In genomic region chr11:6812391-6813005, GRCh38 we compare ENCODE assay signal across 8 cellular contexts. TPM values are rescaled to one million over a fixed set of nuclear protein-coding genes. Genes with fewer than 3 reads are reported as not detected.
DNase-seq lines count a peak whose midpoint lies in the region; ATAC-seq, FAIRE-seq and TF ChIP-seq lines count a peak whose summit lies in the region.
"Had no signal": no experiment of that assay in that cellular context is flagged by ENCODE, and none has a peak within 500 bp of the region (broad histone marks: within the 10 kb centered on the region; RNA-seq: fewer than 3 reads in every experiment).

No MANE protein-coding gene starts in this region.

- H3K4me3 Mint-ChIP-seq in stimulated activated effector memory CD8-positive, alpha-beta T cell treated with anti-CD3 and anti-CD28 coated beads, Interleukin-12 subunit alpha, Interleukin-12 subunit beta, amount 100 ng/mL, for 72 hours = no peak overlapping the region

- H3K36me3 Mint-ChIP-seq in stimulated activated effector memory CD8-positive, alpha-beta T cell treated with anti-CD3 and anti-CD28 coated beads, Interleukin-12 subunit alpha, Interleukin-12 subunit beta, amount 100 ng/mL, for 72 hours = no peaks in the 10 kb centered on the region

- H3K4me1 Mint-ChIP-seq in stimulated activated effector memory CD8-positive, alpha-beta T cell treated with anti-CD3 and anti-CD28 coated beads, Interleukin-12 subunit alpha, Interleukin-12 subunit beta, amount 100 ng/mL, for 72 hours = no peaks in the 10 kb centered on the region

- no peaks in the 10 kb centered on the region for H3K4me1 ChIP-seq in kidney (ENCODE audit: control insufficient read depth in 1 of 2, insufficient read depth in 1 of 2, low read depth in 1 of 2, low read length in 2 of 2)

- no peaks in the 10 kb centered on the region for H3K9me3 Mint-ChIP-seq in stimulated activated effector memory CD8-positive, alpha-beta T cell treated with anti-CD3 and anti-CD28 coated beads, Interleukin-12 subunit alpha, Interleukin-12 subunit beta, amount 100 ng/mL, for 72 hours

- in situ Hi-C loops in astrocyte of the cerebellum (cut with HindIII; ENCODE audit: low sequenced_read_pairs) = no loop called here

- peak; percentile 98 for TF ChIP-seq CTCF in astrocyte of the cerebellum (IDR thresholded peaks at IDR 0.05; ENCODE audit: low read depth, low read length, missing control alignments)
- peak; percentile 80 for TF ChIP-seq CTCF in kidney (IDR thresholded peaks at IDR 0.05; ENCODE audit: borderline replicate concordance, extremely low read depth, insufficient read depth)

- no peak for FAIRE-seq in kidney (lab: Jason Lieb, UNC)

- intact Hi-C loops in kidney (cut with DNase I) = no loop called here

- no peak overlapping the region for H3K9ac ChIP-seq in kidney (ENCODE audit: low read length in 2 of 2)

- H3K27ac Mint-ChIP-seq in stimulated activated effector memory CD8-positive, alpha-beta T cell treated with anti-CD3 and anti-CD28 coated beads, Interleukin-12 subunit alpha, Interleukin-12 subunit beta, amount 100 ng/mL, for 72 hours = no peak overlapping the region

- peak; percentile 89 for ATAC-seq in GM21367 (IDR thresholded peaks at IDR 0.05; ENCODE audit: unreplicated experiment)
- ATAC-seq in stimulated activated effector memory CD8-positive, alpha-beta T cell treated with anti-CD3 and anti-CD28 coated beads, Interleukin-12 subunit alpha, Interleukin-12 subunit beta, amount 100 ng/mL, for 72 hours = peak; percentile 81

- H3K4me3 ChIP-seq in astrocyte of the cerebellum (ENCODE audit: low read depth, low read length) = no peak overlapping the region
- H3K4me3 ChIP-seq in kidney (ENCODE audit: low read length in 2 of 2) = no peak overlapping the region

- no peaks in the 10 kb centered on the region for H3K9me3 ChIP-seq in kidney (ENCODE audit: control insufficient read depth in 1 of 2, low read length in 2 of 2)

- no peak overlapping the region for H3K27ac ChIP-seq in kidney (ENCODE audit: low read depth in 2 of 2, low read length in 2 of 2)

- DNase-seq in ELR (ENCODE audit: low read depth) (peak; percentile 61), HPDE6-E6E7 (ENCODE audit: extremely low spot score) (peak; percentile 17), OCI-M1 (lab: John Stamatoyannopoulos, UW) (peak; percentile 76), astrocyte of the cerebellum (ENCODE audit: low read depth) (peak; percentile 9), kidney (no peak)
- peak in 1 of 2 donors; percentile 63 for DNase-seq in stimulated activated effector memory CD8-positive, alpha-beta T cell treated with anti-CD3 and anti-CD28 coated beads, Interleukin-12 subunit alpha, Interleukin-12 subunit beta, amount 100 ng/mL, for 72 hours (ENCODE audit: low spot score in 2 of 2)

- no peaks in the 10 kb centered on the region for H3K36me3 ChIP-seq in kidney (ENCODE audit: control insufficient read depth in 1 of 2, insufficient read depth in 2 of 2, low read length in 2 of 2)

RNA-seq across cellular contexts. Expression of gene OR6A2, which starts 13.0 kb away (rescaled TPM):
- 0.25 TPM for total RNA-seq in kidney
- polyA plus RNA-seq in kidney (ENCODE audit: insufficient read depth, low read depth, low replicate concordance) = not detected

RNA-seq across cellular contexts. Expression of gene OR2AG1, which starts 29.7 kb away (rescaled TPM):
- total RNA-seq in kidney = not detected
- not detected for polyA plus RNA-seq in kidney (ENCODE audit: insufficient read depth, low read depth, low replicate concordance)
- total RNA-seq: subcutaneous adipose tissue had no signal

RNA-seq across cellular contexts. Expression of gene OR10A5, which starts 33.0 kb away (rescaled TPM):
- not detected for total RNA-seq in kidney
- polyA plus RNA-seq in kidney (ENCODE audit: insufficient read depth, low read depth, low replicate concordance) = not detected
- total RNA-seq: subcutaneous adipose tissue had no signal

RNA-seq across cellular contexts. Expression of gene OR2AG2, which starts 40.7 kb away (rescaled TPM):
- 0.19 TPM for total RNA-seq in kidney
- polyA plus RNA-seq in kidney (ENCODE audit: insufficient read depth, low read depth, low replicate concordance) = not detected

RNA-seq across cellular contexts. Expression of gene OR10A2, which starts 50.4 kb away (rescaled TPM):
- total RNA-seq in kidney = not detected
- not detected for polyA plus RNA-seq in kidney (ENCODE audit: insufficient read depth, low read depth, low replicate concordance)
- total RNA-seq: subcutaneous adipose tissue had no signal
